10 cellular contexts compared by ENCODE assay signal in genomic region chr5:140840978-140841962, GRCh38. TPM values are rescaled to one million over a fixed set of nuclear protein-coding genes. Genes with fewer than 3 reads are reported as not detected.
A peak's percentile ranks its signal among the peaks of the same experiment; 100 is the strongest.
DNase-seq lines count a peak whose midpoint lies in the region; ATAC-seq and TF ChIP-seq lines count a peak whose summit lies in the region.
"Had no signal": no experiment of that assay in that cellular context is flagged by ENCODE, and none has a peak within 500 bp of the region (broad histone marks: within the 10 kb centered on the region; RNA-seq: fewer than 3 reads in every experiment).

A gene with protein sequence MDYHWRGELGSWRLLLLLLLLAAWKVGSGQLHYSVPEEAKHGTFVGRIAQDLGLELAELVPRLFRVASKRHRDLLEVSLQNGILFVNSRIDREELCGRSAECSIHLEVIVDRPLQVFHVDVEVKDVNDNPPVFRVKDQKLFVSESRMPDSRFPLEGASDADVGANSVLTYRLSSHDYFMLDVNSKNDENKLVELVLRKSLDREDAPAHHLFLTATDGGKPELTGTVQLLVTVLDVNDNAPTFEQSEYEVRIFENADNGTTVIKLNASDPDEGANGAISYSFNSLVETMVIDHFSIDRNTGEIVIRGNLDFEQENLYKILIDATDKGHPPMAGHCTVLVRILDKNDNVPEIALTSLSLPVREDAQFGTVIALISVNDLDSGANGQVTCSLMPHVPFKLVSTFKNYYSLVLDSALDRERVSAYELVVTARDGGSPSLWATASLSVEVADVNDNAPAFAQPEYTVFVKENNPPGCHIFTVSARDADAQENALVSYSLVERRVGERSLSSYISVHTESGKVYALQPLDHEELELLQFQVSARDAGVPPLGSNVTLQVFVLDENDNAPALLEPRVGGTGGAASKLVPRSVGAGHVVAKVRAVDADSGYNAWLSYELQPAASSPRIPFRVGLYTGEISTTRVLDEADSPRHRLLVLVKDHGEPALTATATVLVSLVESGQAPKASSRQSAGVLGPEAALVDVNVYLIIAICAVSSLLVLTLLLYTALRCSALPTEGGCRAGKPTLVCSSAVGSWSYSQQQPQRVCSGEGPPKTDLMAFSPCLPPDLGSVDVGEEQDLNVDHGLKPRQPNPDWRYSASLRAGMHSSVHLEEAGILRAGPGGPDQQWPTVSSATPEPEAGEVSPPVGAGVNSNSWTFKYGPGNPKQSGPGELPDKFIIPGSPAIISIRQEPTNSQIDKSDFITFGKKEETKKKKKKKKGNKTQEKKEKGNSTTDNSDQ (plus strand): TSS chr5:140841187. CDS start chr5:140841322, 135 bp downstream.

- TF ChIP-seq POLR2A in GM18505 (IDR thresholded peaks at IDR 0.05; ENCODE audit: borderline replicate concordance, extremely low read depth, insufficient read depth, insufficient read length), result no peak

- TF ChIP-seq CTCF in chondrocyte (IDR thresholded peaks at IDR 0.05) (peak; percentile 15), retinal pigment epithelial cell (conservative IDR thresholded peaks at IDR 0.05; ENCODE audit: low read depth, low read length) (peak; percentile 29)

- peaks cover 15% of the 10 kb centered on the region for H3K27me3 Mint-ChIP-seq in activated T-cell treated with anti-CD3 and anti-CD28 coated beads, Interleukin-2, amount 50 U/mL, for 4 hours (ENCODE audit: low read depth)
- H3K27me3 Mint-ChIP-seq in chondrocyte (ENCODE audit: low read depth), result no peaks in the 10 kb centered on the region

- no peaks in the 10 kb centered on the region for H3K4me1 Mint-ChIP-seq in activated T-cell treated with anti-CD3 and anti-CD28 coated beads, Interleukin-2, amount 50 U/mL, for 4 hours (ENCODE audit: low read depth)
- H3K4me1 Mint-ChIP-seq in chondrocyte (ENCODE audit: low read depth), result no peaks in the 10 kb centered on the region

- H3K9me3 Mint-ChIP-seq in activated T-cell treated with anti-CD3 and anti-CD28 coated beads, Interleukin-2, amount 50 U/mL, for 4 hours, result peaks cover 4% of the 10 kb centered on the region
- H3K9me3 Mint-ChIP-seq in chondrocyte (ENCODE audit: low read depth), result peaks cover 10% of the 10 kb centered on the region

- H3K4me3 Mint-ChIP-seq in activated T-cell treated with anti-CD3 and anti-CD28 coated beads, Interleukin-2, amount 50 U/mL, for 4 hours, result no peak within 1 kb of the TSS
- no peak within 1 kb of the TSS for H3K4me3 Mint-ChIP-seq in chondrocyte (ENCODE audit: unreplicated experiment)
- H3K4me3 Mint-ChIP-seq: CD4-positive, alpha-beta T cell had no signal

- peak; percentile 39 to 49 for DNase-seq in activated T-cell treated with anti-CD3 and anti-CD28 coated beads, Interleukin-2, amount 50 U/mL, for 48 hours
- no peak for DNase-seq in activated T-cell treated with anti-CD3 and anti-CD28 coated beads, Interleukin-2, amount 50 U/mL, for 4 hours
- DNase-seq in NCI-H524 (lab: John Stamatoyannopoulos, UW), result peak; percentile 5 to 61
- DNase-seq in chondrocyte (ENCODE audit: low spot score), result no peak
- no peak for DNase-seq in retinal pigment epithelial cell (ENCODE audit: low read depth)
- DNase-seq: CD4-positive, alpha-beta T cell had no signal

- no peak within 1 kb of the TSS for H3K4me3 ChIP-seq in retinal pigment epithelial cell (ENCODE audit: low read length)
- H3K4me3 ChIP-seq: suprapubic skin had no signal

- H3K27ac Mint-ChIP-seq in chondrocyte (ENCODE audit: unreplicated experiment), result no peak within 1 kb of the TSS
- H3K27ac Mint-ChIP-seq: CD4-positive, alpha-beta T cell had no signal

- no peaks in the 10 kb centered on the region for H3K36me3 Mint-ChIP-seq in activated T-cell treated with anti-CD3 and anti-CD28 coated beads, Interleukin-2, amount 50 U/mL, for 4 hours (ENCODE audit: insufficient read depth)
- H3K36me3 Mint-ChIP-seq in chondrocyte (ENCODE audit: low read depth), result peaks cover 9% of the 10 kb centered on the region

- ATAC-seq in activated T-cell treated with anti-CD3 and anti-CD28 coated beads, Interleukin-2, amount 50 U/mL, for 4 hours, result no peak
- ATAC-seq in HG03565 (IDR thresholded peaks at IDR 0.05; ENCODE audit: unreplicated experiment) (no peak), HG03469 (IDR thresholded peaks at IDR 0.05; ENCODE audit: unreplicated experiment) (no peak), GM18505 (IDR thresholded peaks at IDR 0.05; ENCODE audit: unreplicated experiment) (no peak)

RNA-seq across cellular contexts. Expression of the gene that starts here (rescaled TPM):
- not detected for total RNA-seq in activated T-cell treated with anti-CD3 and anti-CD28 coated beads, Interleukin-2, amount 50 U/mL, for 4 hours
- total RNA-seq in chondrocyte, result 0.97 to 2.4 TPM (median 1.1 TPM) in 3 replicates
- total RNA-seq: CD4-positive, alpha-beta T cell had no signal

Comparison
In these comparisons a context has a peak if more than half of its experiments do, and no peak if none do; other contexts are left out.
1. DNase-seq: peak in activated T-cell treated with anti-CD3 and anti-CD28 coated beads, Interleukin-2, amount 50 U/mL, for 48 hours (2 of 2) and NCI-H524 (2 of 2); none in activated T-cell treated with anti-CD3 and anti-CD28 coated beads, Interleukin-2, amount 50 U/mL, for 4 hours (single experiment), chondrocyte (single experiment) and retinal pigment epithelial cell (single experiment).